ENCODE assay signal across 10 cellular contexts in genomic region chr14:74886001-74886400, GRCh38. TPM values are rescaled to one million over a fixed set of nuclear protein-coding genes. Genes with fewer than 3 reads are reported as not detected.
DNase-seq lines count a peak whose midpoint lies in the region; ATAC-seq and TF ChIP-seq lines count a peak whose summit lies in the region.
"Had no signal": no experiment of that assay in that cellular context is flagged by ENCODE, and none has a peak within 500 bp of the region (broad histone marks: within the 10 kb centered on the region; RNA-seq: fewer than 3 reads in every experiment).

No MANE protein-coding gene starts in this region.

- H3K27me3 ChIP-seq in GM23338 (ENCODE audit: insufficient read depth): no peaks in the 10 kb centered on the region
- H3K27me3 ChIP-seq in foreskin keratinocyte: no peaks in the 10 kb centered on the region

- peak overlapping the region; percentile 98 for H3K4me2 ChIP-seq in GM23338

- H3K36me3 ChIP-seq in GM23338 (ENCODE audit: insufficient read depth) (peaks cover 5% of the 10 kb centered on the region; the same call in 1 of the 2 replicates), mucosa of descending colon (ENCODE audit: low read depth) (peaks cover 9% of the 10 kb centered on the region)

- peak overlapping the region; percentile 42 for H3K4me3 Mint-ChIP-seq in GM23338
- H3K4me3 Mint-ChIP-seq in T-helper 17 cell: no peak overlapping the region
- H3K4me3 Mint-ChIP-seq in stimulated activated effector memory CD8-positive, alpha-beta T cell treated with anti-CD3 and anti-CD28 coated beads, Interleukin-12 subunit alpha, Interleukin-12 subunit beta, amount 100 ng/mL, for 72 hours: no peak overlapping the region

- H3K9me3 Mint-ChIP-seq in GM23338: no peaks in the 10 kb centered on the region
- no peaks in the 10 kb centered on the region for H3K9me3 Mint-ChIP-seq in stimulated activated effector memory CD8-positive, alpha-beta T cell treated with anti-CD3 and anti-CD28 coated beads, Interleukin-12 subunit alpha, Interleukin-12 subunit beta, amount 100 ng/mL, for 72 hours

- H3K4me1 ChIP-seq in GM23338 (ENCODE audit: insufficient read depth) (peaks cover 58% of the 10 kb centered on the region), foreskin keratinocyte (peaks cover 20% of the 10 kb centered on the region), mucosa of descending colon (ENCODE audit: low read depth) (peaks cover 28% of the 10 kb centered on the region)

- H3F3A ChIP-seq in GM23338 (replicated peaks; ENCODE audit: low read depth): no peaks in the 10 kb centered on the region

- peaks cover 71% of the 10 kb centered on the region for H3K79me2 ChIP-seq in GM23338 (replicated peaks; ENCODE audit: insufficient read depth)

- intact Hi-C loops in mucosa of descending colon (cut with DNase I, micrococcal nuclease): no loop called here

- H3K4me3 ChIP-seq in GM23338: peak overlapping the region; percentile 5
- H3K4me3 ChIP-seq in mucosa of descending colon: no peak overlapping the region

- H3K27ac ChIP-seq in GM23338 (ENCODE audit: low read depth) (peak overlapping the region; percentile 89), foreskin keratinocyte (no peak overlapping the region)
- H3K27ac ChIP-seq: VCaP had no signal

- H2AFZ ChIP-seq in GM23338: no peak overlapping the region

- H3K9me2 ChIP-seq in GM23338 (ENCODE audit: insufficient read depth): no peaks in the 10 kb centered on the region

- no peak for TF ChIP-seq CTCF in GM23338 (conservative IDR thresholded peaks at IDR 0.05; ENCODE audit: low read depth in 2 of 2)
- TF ChIP-seq CTCF in foreskin keratinocyte (conservative IDR thresholded peaks at IDR 0.05): no peak
- no peak for TF ChIP-seq CTCF in mucosa of descending colon (IDR thresholded peaks at IDR 0.05)

- H3K9me3 ChIP-seq in T-helper 17 cell (ENCODE audit: control insufficient read depth, low read length, poor library complexity, severe bottlenecking) (no peaks in the 10 kb centered on the region), mucosa of descending colon (no peaks in the 10 kb centered on the region)

- peak; percentile 95 for DNase-seq in GM23338 (ENCODE audit: low spot score)
- no peak for DNase-seq in T-helper 17 cell
- DNase-seq in foreskin keratinocyte: peak; percentile 69 to 84
- DNase-seq in stimulated activated effector memory CD8-positive, alpha-beta T cell treated with anti-CD3 and anti-CD28 coated beads, Interleukin-12 subunit alpha, Interleukin-12 subunit beta, amount 100 ng/mL, for 72 hours (ENCODE audit: low spot score in 2 of 2): no peak
- DNase-seq in mucosa of descending colon: no peak
- DNase-seq in NOMO-1 (lab: John Stamatoyannopoulos, UW; ENCODE audit: unreplicated experiment in 2 of 2): no peak
- DNase-seq in AML-193 (lab: John Stamatoyannopoulos, UW): no peak

- H3K27me3 Mint-ChIP-seq in GM23338 (ENCODE audit: insufficient read depth, low read depth, poor library complexity) (peaks cover 10% of the 10 kb centered on the region), T-helper 17 cell (no peaks in the 10 kb centered on the region)

- ATAC-seq in GM23338 (peak; percentile 75), T-helper 17 cell (no peak), foreskin keratinocyte (no peak), mucosa of descending colon (no peak)
- ATAC-seq in stimulated activated effector memory CD8-positive, alpha-beta T cell treated with anti-CD3 and anti-CD28 coated beads, Interleukin-12 subunit alpha, Interleukin-12 subunit beta, amount 100 ng/mL, for 72 hours: no peak
- ATAC-seq: HCT116 had no signal

- H3K4me1 Mint-ChIP-seq in GM23338 (peaks cover 65% of the 10 kb centered on the region), T-helper 17 cell (peaks cover 54% of the 10 kb centered on the region)
- H3K4me1 Mint-ChIP-seq in stimulated activated effector memory CD8-positive, alpha-beta T cell treated with anti-CD3 and anti-CD28 coated beads, Interleukin-12 subunit alpha, Interleukin-12 subunit beta, amount 100 ng/mL, for 72 hours: peaks cover 65% of the 10 kb centered on the region

- H3K36me3 Mint-ChIP-seq in GM23338 (ENCODE audit: low read depth): peaks cover 33% of the 10 kb centered on the region
- H3K36me3 Mint-ChIP-seq in T-helper 17 cell (ENCODE audit: low read depth): peaks cover 9% of the 10 kb centered on the region
- H3K36me3 Mint-ChIP-seq in stimulated activated effector memory CD8-positive, alpha-beta T cell treated with anti-CD3 and anti-CD28 coated beads, Interleukin-12 subunit alpha, Interleukin-12 subunit beta, amount 100 ng/mL, for 72 hours: peaks cover 85% of the 10 kb centered on the region

- H3K27ac Mint-ChIP-seq in GM23338: peak overlapping the region; percentile 96
- H3K27ac Mint-ChIP-seq in T-helper 17 cell: peak overlapping the region; percentile 97
- H3K27ac Mint-ChIP-seq in stimulated activated effector memory CD8-positive, alpha-beta T cell treated with anti-CD3 and anti-CD28 coated beads, Interleukin-12 subunit alpha, Interleukin-12 subunit beta, amount 100 ng/mL, for 72 hours: peak overlapping the region; percentile 97

- H4K20me1 ChIP-seq in GM23338 (replicated peaks; ENCODE audit: insufficient read depth): peaks cover 47% of the 10 kb centered on the region

TF ChIP-seq in GM23338, 12 proteins besides CTCF, POLR2A, EP300 and RAD21:
- TF ChIP-seq ZNF331 (CRISPR knock-in tag; IDR thresholded peaks at IDR 0.05; ENCODE audit: low read depth) (no peak), CREB1 (CRISPR knock-in tag; IDR thresholded peaks at IDR 0.05; ENCODE audit: low read depth) (no peak; the same call in 1 of the 2 replicates), NANOG (IDR thresholded peaks at IDR 0.05; ENCODE audit: borderline replicate concordance) (peak; percentile 35; the same call in 1 of the 2 replicates)

RNA-seq across cellular contexts. Expression of gene DLST, which starts 4.3 kb away (rescaled TPM):
- total RNA-seq in GM23338 (2014; rRNA removed; shearing (Covaris generic)): 102 and 106 TPM in 2 replicates
- polyA plus RNA-seq in GM23338 (2016; fragmentation: Nextera tagmentation; extraction: Ambion mirVana) (11.2 TPM in 2 replicates), foreskin keratinocyte (64.2 and 66.8 TPM in 2 replicates)
- total RNA-seq in T-helper 17 cell (100 to 1,000 TPM; 127 to 134 TPM), foreskin keratinocyte (83.2 and 84.3 TPM in 2 replicates), mucosa of descending colon (100 to 1,000 TPM; 106 to 125 (median 121) TPM)

RNA-seq across cellular contexts. Expression of gene PROX2, which starts 10.1 kb away (rescaled TPM):
- total RNA-seq in GM23338 (2014; rRNA removed; shearing (Covaris generic)): 0.31 TPM in 1 of 2 replicates, not detected in the other
- polyA plus RNA-seq in GM23338 (2016; fragmentation: Nextera tagmentation; extraction: Ambion mirVana) (0.06 and 0.09 TPM in 2 replicates), foreskin keratinocyte (not detected in 2 replicates)
- total RNA-seq in T-helper 17 cell (not detected), foreskin keratinocyte (not detected in 2 replicates), mucosa of descending colon (under 1 TPM in 2 of 3 donors, not detected in 1; 0.07 to 0.09 TPM)
- total RNA-seq: kidney epithelial cell had no signal

RNA-seq across cellular contexts. Expression of gene RPS6KL1, which starts 37.1 kb away (rescaled TPM):
- total RNA-seq in GM23338 (2014; rRNA removed; shearing (Covaris generic)): 6.5 and 11.6 TPM in 2 replicates
- polyA plus RNA-seq in GM23338 (2016; fragmentation: Nextera tagmentation; extraction: Ambion mirVana) (4.6 and 5.6 TPM in 2 replicates), foreskin keratinocyte (1.5 and 2.1 TPM in 2 replicates)
- total RNA-seq in T-helper 17 cell (1 to 10 TPM; 1.0 to 1.9 TPM), foreskin keratinocyte (2.8 and 3.1 TPM in 2 replicates), mucosa of descending colon (10 to 100 TPM in 2 of 3 donors, 1 to 10 TPM in 1; 7.7 to 12.7 (median 11.5) TPM)

Comparison
In these comparisons a context has a peak if more than half of its experiments do, and no peak if none do; other contexts are left out.
1. DNase-seq: peak in GM23338 (single experiment) and foreskin keratinocyte (2 of 2); none in T-helper 17 cell (0 of 3), stimulated activated effector memory CD8-positive, alpha-beta T cell treated with anti-CD3 and anti-CD28 coated beads, Interleukin-12 subunit alpha, Interleukin-12 subunit beta, amount 100 ng/mL, for 72 hours (0 of 2), mucosa of descending colon (0 of 3), NOMO-1 (0 of 2) and AML-193 (0 of 2).
2. Peak in every context shown above with its lines, with median percentiles within 50 percentile points of each other: H3K27ac Mint-ChIP-seq.